17 cellular contexts compared by ENCODE assay signal in genomic region chr2:20421336-20421987, GRCh38. TPM values are rescaled to one million over a fixed set of nuclear protein-coding genes. Genes with fewer than 3 reads are reported as not detected.
DNase-seq lines count a peak whose midpoint lies in the region; ATAC-seq and TF ChIP-seq lines count a peak whose summit lies in the region.
"Had no signal": no experiment of that assay in that cellular context is flagged by ENCODE, and none has a peak within 500 bp of the region (broad histone marks: within the 10 kb centered on the region; RNA-seq: fewer than 3 reads in every experiment).

No MANE protein-coding gene starts in this region.

- no peak for TF ChIP-seq POLR2A in testis (IDR thresholded peaks at IDR 0.05)

- H3K9ac ChIP-seq in colonic mucosa (ENCODE audit: low read depth in 2 of 2, low read length in 2 of 2) (no peak overlapping the region), mucosa of rectum (ENCODE audit: low read depth in 1 of 2, low read length in 2 of 2) (no peak overlapping the region), subcutaneous abdominal adipose tissue (ENCODE audit: low read length in 5 of 5) (peak overlapping the region in 2 of 5 donors; percentile 29 to 59)

- H3K27ac ChIP-seq in RWPE1 (peak overlapping the region; percentile 85), colonic mucosa (peak overlapping the region; percentile 39), mucosa of rectum (ENCODE audit: low read depth in 2 of 2, low read length in 2 of 2) (peak overlapping the region; percentile 23 to 61), subcutaneous abdominal adipose tissue (ENCODE audit: low read depth, low read length) (peak overlapping the region; percentile 89), testis (peak overlapping the region in 1 of 2 donors; percentile 39)
- H3K27ac ChIP-seq: SJSA1 had no signal

- ATAC-seq in HG02981 (IDR thresholded peaks at IDR 0.05; ENCODE audit: unreplicated experiment): no peak
- ATAC-seq: activated CD8-positive, alpha-beta T cell treated with anti-CD3 and anti-CD28 coated beads, Interleukin-2, amount 10 ng/mL, durations not matched to agents 7 days and 5 days; effector memory CD8-positive, alpha-beta T cell; naive thymus-derived CD4-positive, alpha-beta T cell had no signal

- intact Hi-C loops in colonic mucosa (cut with DNase I) (no loop called here), testis (cut with DNase I; ENCODE audit: low total_unique reads) (no loop called here)

- H3K27me3 ChIP-seq in colonic mucosa: no peaks in the 10 kb centered on the region
- H3K27me3 ChIP-seq in mucosa of rectum (ENCODE audit: control insufficient read depth in 2 of 2, insufficient read depth in 2 of 2, low read length in 2 of 2): no peaks in the 10 kb centered on the region
- no peaks in the 10 kb centered on the region for H3K27me3 ChIP-seq in subcutaneous abdominal adipose tissue (ENCODE audit: control insufficient read depth in 5 of 5, insufficient read depth in 4 of 5, low read length in 5 of 5)
- no peaks in the 10 kb centered on the region for H3K27me3 ChIP-seq in testis
- H3K27me3 ChIP-seq: SJSA1 had no signal

- H3K4me1 ChIP-seq in colonic mucosa (peaks cover 4% of the 10 kb centered on the region), mucosa of rectum (ENCODE audit: control insufficient read depth in 2 of 2, insufficient read depth in 2 of 2, low read length in 2 of 2) (peaks cover 10 to 20% of the 10 kb centered on the region in 2 donors), subcutaneous abdominal adipose tissue (ENCODE audit: control insufficient read depth in 5 of 5, insufficient read depth in 5 of 5, low read length in 5 of 5) (peaks cover 32 to 80% (median 74%) of the 10 kb centered on the region in 5 donors), testis (peaks cover 16% of the 10 kb centered on the region)

- H3K4me3 ChIP-seq in colonic mucosa (no peak overlapping the region), mucosa of rectum (ENCODE audit: low read length in 2 of 2) (no peak overlapping the region), subcutaneous abdominal adipose tissue (ENCODE audit: low read depth in 1 of 5, low read length in 5 of 5) (peak overlapping the region; percentile 23 to 59 (median 38)), testis (no peak overlapping the region)
- H3K4me3 ChIP-seq: SJSA1 had no signal

- 87 to 90% methylated on average over 14 of the region's 14 CpGs for WGBS in testis, 2 donors

- H3K36me3 ChIP-seq in colonic mucosa (no peaks in the 10 kb centered on the region), mucosa of rectum (ENCODE audit: control insufficient read depth in 2 of 2, insufficient read depth in 2 of 2, low read length in 2 of 2) (no peaks in the 10 kb centered on the region), subcutaneous abdominal adipose tissue (ENCODE audit: control insufficient read depth in 5 of 5, insufficient read depth in 5 of 5, low read length in 5 of 5) (no peaks in the 10 kb centered on the region), testis (ENCODE audit: low read depth, missing control alignments) (no peaks in the 10 kb centered on the region)
- H3K36me3 ChIP-seq: SJSA1 had no signal

- H3K9me3 ChIP-seq in colonic mucosa (no peaks in the 10 kb centered on the region), mucosa of rectum (ENCODE audit: control insufficient read depth in 2 of 2, low read length in 2 of 2) (no peaks in the 10 kb centered on the region), subcutaneous abdominal adipose tissue (ENCODE audit: control insufficient read depth in 5 of 5, low read length in 5 of 5) (no peaks in the 10 kb centered on the region), testis (no peaks in the 10 kb centered on the region)
- H3K9me3 ChIP-seq: SJSA1 had no signal

- no peak for DNase-seq in RWPE1 (ENCODE audit: low spot score)
- DNase-seq in colonic mucosa: no peak
- DNase-seq in testis: no peak
- no peak for DNase-seq in kidney tubule cell (ENCODE audit: low spot score)
- no peak for DNase-seq in NCI-H2227 (lab: John Stamatoyannopoulos, UW; ENCODE audit: unreplicated experiment)
- DNase-seq: activated CD8-positive, alpha-beta T cell treated with anti-CD3 and anti-CD28 coated beads, Interleukin-2, amount 10 ng/mL, durations not matched to agents 7 days and 5 days; activated naive CD4-positive, alpha-beta T cell treated with Interleukin-2 at 50 U/mL for 16 hours; AML-193; effector memory CD8-positive, alpha-beta T cell; foreskin melanocyte; naive thymus-derived CD4-positive, alpha-beta T cell; NCI-H2171 treated with DMSO at 0.1 percent for 48 hours; stimulated activated naive CD4-positive, alpha-beta T cell had no signal

- CTCF ChIA-PET in RWPE1 (lab: Yijun Ruan, JAX): interaction anchor here (0.8 to 1.1 kb wide), 3 partner anchors 197 to 230 kb away, joined by 3 to 4 read pairs (median 3); partner anchors contain the start of gene SDC1

- TF ChIP-seq CTCF in RWPE1 (conservative IDR thresholded peaks at IDR 0.05; ENCODE audit: low read depth) (no peak), colonic mucosa (IDR thresholded peaks at IDR 0.05) (no peak), testis (IDR thresholded peaks at IDR 0.05) (no peak)

- POLR2A ChIA-PET in RWPE1 (lab: Yijun Ruan, JAX; ENCODE audit: low non-redundant PET): no interaction called here

RNA-seq across cellular contexts. Expression of gene RHOB, which starts 25.4 kb away (rescaled TPM):
- total RNA-seq in colonic mucosa (100 to 1,000 TPM in 1 of 2 donors, 10 to 100 TPM in 1; 77.5 to 165 TPM), testis (100 to 1,000 TPM; 186 to 244 TPM)
- polyA plus RNA-seq in testis (ENCODE audit: insufficient read depth, low read depth, low replicate concordance): 86.3 TPM

Comparison
In these comparisons a context has a peak if more than half of its experiments do, and no peak if none do; other contexts are left out.
1. H3K4me3 ChIP-seq: peak in subcutaneous abdominal adipose tissue (5 of 5); none in colonic mucosa (single experiment), mucosa of rectum (0 of 2) and testis (0 of 2).